In genomic region chr6:46653439-46653942, GRCh38 we compare ENCODE assay signal across 8 cellular contexts. TPM values are rescaled to one million over a fixed set of nuclear protein-coding genes. Genes with fewer than 3 reads are reported as not detected.
A peak's percentile ranks its signal among the peaks of the same experiment; 100 is the strongest.
DNase-seq lines count a peak whose midpoint lies in the region; ATAC-seq and TF ChIP-seq lines count a peak whose summit lies in the region.

No MANE protein-coding gene starts in this region.

- H3K4me3 Mint-ChIP-seq in natural killer cell treated with Interleukin-12 subunit alpha and Interleukin-12 subunit beta and Interleukin-15 and Interleukin-18, amount 100 ng/mL, for 72 hours, result peak overlapping the region; percentile 86

- peak overlapping the region; percentile 0 for H3K9ac ChIP-seq in HUES6 (ENCODE audit: low read length)
- H3K9ac ChIP-seq in colonic mucosa (ENCODE audit: low read depth in 2 of 2, low read length in 2 of 2), result peak overlapping the region; percentile 74 to 80

- H3K4me3 ChIP-seq in BE2C (ENCODE audit: low read depth, low read length) (peak overlapping the region; percentile 75), HUES6 (ENCODE audit: low read depth, low read length) (peak overlapping the region; percentile 92), colonic mucosa (peak overlapping the region; percentile 91)

- peaks cover 25 to 45% of the 10 kb centered on the region in 2 donors for H3K27me3 Mint-ChIP-seq in natural killer cell treated with Interleukin-12 subunit alpha and Interleukin-12 subunit beta and Interleukin-15 and Interleukin-18, amount 100 ng/mL, for 72 hours

- DNase-seq in BE2C, result no peak
- no peak for DNase-seq in colonic mucosa
- DNase-seq in natural killer cell treated with Interleukin-12 subunit alpha and Interleukin-12 subunit beta and Interleukin-15 and Interleukin-18, amount 100 ng/mL, for 72 hours (ENCODE audit: low spot score), result no peak
- DNase-seq in GM20000 (ENCODE audit: low spot score), result no peak
- DNase-seq in CD1c-positive myeloid dendritic cell (ENCODE audit: extremely low spot score), result no peak

- H3K27me3 ChIP-seq in BE2C, result peaks cover 17% of the 10 kb centered on the region
- H3K27me3 ChIP-seq in HUES6 (ENCODE audit: control insufficient read depth, insufficient read depth, low read length), result peaks cover 23% of the 10 kb centered on the region
- H3K27me3 ChIP-seq in colonic mucosa, result no peaks in the 10 kb centered on the region

- H3K36me3 ChIP-seq in BE2C, result no peaks in the 10 kb centered on the region
- H3K36me3 ChIP-seq in HUES6 (ENCODE audit: control insufficient read depth, insufficient read depth, low read length), result no peaks in the 10 kb centered on the region
- H3K36me3 ChIP-seq in colonic mucosa, result no peaks in the 10 kb centered on the region

- H3K27ac Mint-ChIP-seq in natural killer cell treated with Interleukin-12 subunit alpha and Interleukin-12 subunit beta and Interleukin-15 and Interleukin-18, amount 100 ng/mL, for 72 hours, result no peak overlapping the region

- TF ChIP-seq CTCF in BE2C (IDR thresholded peaks at IDR 0.05; ENCODE audit: low read depth, low read length), result no peak
- no peak for TF ChIP-seq CTCF in colonic mucosa (IDR thresholded peaks at IDR 0.05)
- no peak for TF ChIP-seq CTCF in GM20000 (IDR thresholded peaks at IDR 0.05; ENCODE audit: extremely low read depth, missing control alignments)

- H3K9me3 ChIP-seq in BE2C (no peaks in the 10 kb centered on the region), HUES6 (ENCODE audit: control insufficient read depth, insufficient read depth, low read depth, low read length) (no peaks in the 10 kb centered on the region), colonic mucosa (no peaks in the 10 kb centered on the region)

- no peak for ATAC-seq in natural killer cell treated with Interleukin-12 subunit alpha and Interleukin-12 subunit beta and Interleukin-15 and Interleukin-18, amount 100 ng/mL, for 72 hours
- no peak for ATAC-seq in GM18868 (IDR thresholded peaks at IDR 0.05; ENCODE audit: unreplicated experiment)
- no peak for ATAC-seq in GM21786 (IDR thresholded peaks at IDR 0.05; ENCODE audit: unreplicated experiment)

- intact Hi-C loops in colonic mucosa (cut with DNase I), result no loop called here

- no peak overlapping the region for H3K27ac ChIP-seq in HUES6 (ENCODE audit: low read depth, low read length)
- peak overlapping the region; percentile 64 for H3K27ac ChIP-seq in colonic mucosa

- no peaks in the 10 kb centered on the region for H3K36me3 Mint-ChIP-seq in natural killer cell treated with Interleukin-12 subunit alpha and Interleukin-12 subunit beta and Interleukin-15 and Interleukin-18, amount 100 ng/mL, for 72 hours

- H3K4me1 ChIP-seq in BE2C (no peaks in the 10 kb centered on the region; the same call in 1 of the 2 replicates), HUES6 (ENCODE audit: control insufficient read depth, insufficient read depth, low read length) (peaks cover 8% of the 10 kb centered on the region; the same call in 1 of the 2 replicates), colonic mucosa (no peaks in the 10 kb centered on the region)

- peaks cover 12 to 14% of the 10 kb centered on the region in 2 donors for H3K4me1 Mint-ChIP-seq in natural killer cell treated with Interleukin-12 subunit alpha and Interleukin-12 subunit beta and Interleukin-15 and Interleukin-18, amount 100 ng/mL, for 72 hours (ENCODE audit: low read depth in 2 of 2)

- H3K9me3 Mint-ChIP-seq in natural killer cell treated with Interleukin-12 subunit alpha and Interleukin-12 subunit beta and Interleukin-15 and Interleukin-18, amount 100 ng/mL, for 72 hours, result no peaks in the 10 kb centered on the region

RNA-seq across cellular contexts. Expression of gene SLC25A27, which starts 0.7 kb away (rescaled TPM):
- 0.65 TPM for polyA plus RNA-seq in BE2C (2012; ENCODE audit: insufficient read depth, insufficient read length, low read depth)
- total RNA-seq in colonic mucosa, result 1 to 10 TPM; 7.1 to 7.6 TPM
- total RNA-seq in natural killer cell treated with Interleukin-12 subunit alpha and Interleukin-12 subunit beta and Interleukin-15 and Interleukin-18, amount 100 ng/mL, for 72 hours, result 1 to 10 TPM in 1 of 2 donors, not detected in 1; 1.0 TPM

RNA-seq across cellular contexts. Expression of gene CYP39A1, which starts 0.9 kb away (rescaled TPM):
- not detected for polyA plus RNA-seq in BE2C (2012; ENCODE audit: insufficient read depth, insufficient read length, low read depth)
- total RNA-seq in colonic mucosa, result 1 to 10 TPM; 4.3 to 4.4 TPM
- total RNA-seq in natural killer cell treated with Interleukin-12 subunit alpha and Interleukin-12 subunit beta and Interleukin-15 and Interleukin-18, amount 100 ng/mL, for 72 hours, result not detected

RNA-seq across cellular contexts. Expression of gene TDRD6, which starts 34.2 kb away (rescaled TPM):
- not detected for polyA plus RNA-seq in BE2C (2012; ENCODE audit: insufficient read depth, insufficient read length, low read depth)
- total RNA-seq in colonic mucosa, result under 1 TPM; 0.08 to 0.40 TPM
- total RNA-seq in natural killer cell treated with Interleukin-12 subunit alpha and Interleukin-12 subunit beta and Interleukin-15 and Interleukin-18, amount 100 ng/mL, for 72 hours, result not detected

Comparison
In these comparisons a context has a peak if more than half of its experiments do, and no peak if none do; other contexts are left out.
1. RNA of gene SLC25A27, which starts 0.7 kb away (total RNA-seq): 7.1 to 7.6 TPM in colonic mucosa; 1.0 TPM in natural killer cell treated with Interleukin-12 subunit alpha and Interleukin-12 subunit beta and Interleukin-15 and Interleukin-18, amount 100 ng/mL, for 72 hours; every median in the first group is over 4 times any median in the second.
2. RNA of gene CYP39A1, which starts 0.9 kb away (total RNA-seq): 4.3 to 4.4 TPM in colonic mucosa; not detected in natural killer cell treated with Interleukin-12 subunit alpha and Interleukin-12 subunit beta and Interleukin-15 and Interleukin-18, amount 100 ng/mL, for 72 hours; every median in the first group is over 4 times any median in the second.
3. Peak in every context shown above with its lines, with median percentiles within 50 percentile points of each other: H3K4me3 ChIP-seq.